Comparison of ENCODE assay signal across 20 cellular contexts in genomic region chr13:30154931-30155330, GRCh38.
"Had no signal": no experiment of that assay in that cellular context is flagged by ENCODE, and none has a peak within 500 bp of the region (broad histone marks: within the 10 kb centered on the region; RNA-seq: fewer than 3 reads in every experiment).

No MANE protein-coding gene starts in this region.

- H3K27ac ChIP-seq: body of pancreas, gastrocnemius medialis, pancreas, right lobe of liver, thoracic aorta had no signal

- H3K9me3 Mint-ChIP-seq: activated T-helper 2 cell treated with anti-CD3 and anti-CD28 coated beads, Interferon-gamma antibody, Interleukin-2, Interleukin-4, amounts not matched to agents 10 μg/mL and 5 μg/mL and 100 μg/mL, durations not matched to agents 14 hours and 24 hours and 36 hours; stimulated activated naive B cell treated with anti-CD40 and anti-IgM and Interleukin-4, amounts not matched to agents 10 μg/mL and 1 μg/mL and 100 μg/mL, for 72 hours had no signal

- H3K9me3 ChIP-seq: body of pancreas, gastrocnemius medialis, pancreas, right lobe of liver, SK-N-SH, thoracic aorta had no signal

- H3K27ac Mint-ChIP-seq: activated T-helper 2 cell treated with anti-CD3 and anti-CD28 coated beads, Interferon-gamma antibody, Interleukin-2, Interleukin-4, amounts not matched to agents 10 μg/mL and 5 μg/mL and 100 μg/mL, durations not matched to agents 14 hours and 24 hours and 36 hours; WTC11 had no signal

- DNase-seq: activated CD4-positive, alpha-beta T cell treated with anti-CD3 and anti-CD28 coated beads for 36 hours; activated CD8-positive, alpha-beta memory T cell treated with anti-CD3 and anti-CD28 coated beads for 24 hours; activated naive CD4-positive, alpha-beta T cell treated with Interleukin-2 at 50 U/mL for 16 hours; body of pancreas; caudate nucleus; erythroblast; gastrocnemius medialis; head of caudate nucleus; kidney; pancreas; right lobe of liver; SK-N-SH; stimulated activated CD4-positive, alpha-beta T cell treated with anti-CD3 and anti-CD28 coated beads, Interleukin-4, amount 100 ng/mL, for 24 hours; stimulated activated naive B cell treated with anti-CD40 and anti-IgM and Interleukin-4, amounts not matched to agents 10 μg/mL and 1 μg/mL and 100 μg/mL, for 72 hours had no signal

- H3K36me3 Mint-ChIP-seq: stimulated activated naive B cell treated with anti-CD40 and anti-IgM and Interleukin-4, amounts not matched to agents 10 μg/mL and 1 μg/mL and 100 μg/mL, for 72 hours had no signal

- H3K36me3 ChIP-seq: gastrocnemius medialis, pancreas, right lobe of liver, thoracic aorta had no signal

- H3K27me3 ChIP-seq: body of pancreas, gastrocnemius medialis, right lobe of liver had no signal

- H3K4me3 Mint-ChIP-seq: activated CD4-positive, alpha-beta T cell treated with anti-CD3 and anti-CD28 coated beads for 36 hours; stimulated activated naive B cell treated with anti-CD40 and anti-IgM and Interleukin-4, amounts not matched to agents 10 μg/mL and 1 μg/mL and 100 μg/mL, for 72 hours; WTC11 had no signal

- H3K4me1 ChIP-seq: body of pancreas, gastrocnemius medialis, pancreas, right lobe of liver had no signal

- ATAC-seq: activated CD4-positive, alpha-beta T cell treated with anti-CD3 and anti-CD28 coated beads for 36 hours; body of pancreas; gastrocnemius medialis; left lobe of liver; pancreas; stimulated activated naive B cell treated with anti-CD40 and anti-IgM and Interleukin-4, amounts not matched to agents 10 μg/mL and 1 μg/mL and 100 μg/mL, for 72 hours had no signal

- H3K27me3 Mint-ChIP-seq: activated CD4-positive, alpha-beta T cell treated with anti-CD3 and anti-CD28 coated beads for 36 hours had no signal

- H3K4me3 ChIP-seq: body of pancreas, gastrocnemius medialis, lung, pancreas, right lobe of liver, smooth muscle cell, thoracic aorta had no signal
